In the genomic region with DNA sequence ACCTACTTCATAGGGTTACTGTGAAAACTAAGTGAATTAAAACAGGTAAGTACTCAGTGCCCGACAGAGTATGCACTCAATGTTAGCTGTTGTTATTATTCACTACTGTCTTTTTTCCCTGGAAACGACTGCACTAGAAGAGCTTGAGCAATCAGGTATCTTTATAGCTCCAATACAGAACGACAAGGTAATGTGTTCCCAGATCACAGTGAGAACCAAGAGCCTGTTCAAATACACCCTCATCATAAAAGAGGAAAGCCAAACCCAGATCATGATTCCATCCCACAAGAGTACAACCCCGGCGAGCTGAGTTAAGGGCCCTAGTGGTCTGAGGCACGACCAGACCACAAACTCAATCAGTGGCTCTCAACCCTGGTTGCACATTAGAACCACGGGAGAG, we compare ENCODE assay signal across 19 cellular contexts. TPM values are rescaled to one million over a fixed set of nuclear protein-coding genes. Genes with fewer than 3 reads are reported as not detected.
"Had no signal": no experiment of that assay in that cellular context is flagged by ENCODE, and none has a peak within 500 bp of the region (broad histone marks: within the 10 kb centered on the region; RNA-seq: fewer than 3 reads in every experiment).

No MANE protein-coding gene starts in this region.

- H3K4me3 ChIP-seq: heart right ventricle, left ventricle myocardium inferior, lower lobe of right lung, skin epidermis, testis had no signal

- H3K27ac Mint-ChIP-seq: memory B cell; mesothelial cell of epicardium; naive B cell; nephron; stimulated activated naive B cell treated with anti-CD40 and anti-IgM and Interleukin-4, amounts not matched to agents 10 μg/mL and 1 μg/mL and 100 μg/mL, for 72 hours had no signal

- H3K4me1 ChIP-seq: testis had no signal

- DNase-seq: effector memory CD4-positive, alpha-beta T cell; heart right ventricle; islet precursor cell; left ventricle myocardium inferior; lower lobe of right lung; naive B cell; stimulated activated CD4-positive, alpha-beta T cell treated with anti-CD3 and anti-CD28 coated beads, Interleukin-2, amount 100 ng/mL, for 24 hours; stimulated activated CD4-positive, alpha-beta T cell treated with anti-CD3 and anti-CD28 coated beads, Interleukin-4, amount 100 ng/mL, for 4 hours; stimulated activated naive B cell treated with anti-CD40 and anti-IgM and Interleukin-4, amounts not matched to agents 10 μg/mL and 1 μg/mL and 100 μg/mL, for 72 hours; stimulated activated naive CD8-positive, alpha-beta T cell treated with anti-CD3 and anti-CD28 coated beads, Interleukin-15, amount 100 ng/mL, for 72 hours; testis; trophoblast cell had no signal

- ATAC-seq: esophagus mucosa; lower lobe of right lung; sciatic nerve; stimulated activated naive B cell treated with anti-CD40 and anti-IgM and Interleukin-4, amounts not matched to agents 10 μg/mL and 1 μg/mL and 100 μg/mL, for 72 hours; stimulated activated naive CD8-positive, alpha-beta T cell treated with anti-CD3 and anti-CD28 coated beads, Interleukin-15, amount 100 ng/mL, for 72 hours had no signal

- H3K9me3 ChIP-seq: heart right ventricle, left ventricle myocardium inferior, lower lobe of right lung, testis had no signal

- H3K27me3 ChIP-seq: heart right ventricle, testis had no signal

- H3K27me3 Mint-ChIP-seq: memory B cell; naive B cell; stimulated activated naive B cell treated with anti-CD40 and anti-IgM and Interleukin-4, amounts not matched to agents 10 μg/mL and 1 μg/mL and 100 μg/mL, for 72 hours; stimulated activated naive CD8-positive, alpha-beta T cell treated with anti-CD3 and anti-CD28 coated beads, Interleukin-15, amount 100 ng/mL, for 72 hours had no signal

- H3K4me3 Mint-ChIP-seq: memory B cell; mesothelial cell of epicardium; naive B cell; nephron; stimulated activated naive B cell treated with anti-CD40 and anti-IgM and Interleukin-4, amounts not matched to agents 10 μg/mL and 1 μg/mL and 100 μg/mL, for 72 hours; stimulated activated naive CD8-positive, alpha-beta T cell treated with anti-CD3 and anti-CD28 coated beads, Interleukin-15, amount 100 ng/mL, for 72 hours had no signal

- H3K27ac ChIP-seq: lower lobe of right lung, parathyroid adenoma, skin epidermis, testis had no signal

- H3K9me3 Mint-ChIP-seq: memory B cell; mesothelial cell of epicardium; naive B cell; nephron; stimulated activated naive B cell treated with anti-CD40 and anti-IgM and Interleukin-4, amounts not matched to agents 10 μg/mL and 1 μg/mL and 100 μg/mL, for 72 hours; stimulated activated naive CD8-positive, alpha-beta T cell treated with anti-CD3 and anti-CD28 coated beads, Interleukin-15, amount 100 ng/mL, for 72 hours had no signal

RNA-seq across cellular contexts. Expression of a gene that starts 32.9 kb away (rescaled TPM):
- total RNA-seq: esophagus mucosa had no signal
